8 cellular contexts compared by ENCODE assay signal in the genomic region with DNA sequence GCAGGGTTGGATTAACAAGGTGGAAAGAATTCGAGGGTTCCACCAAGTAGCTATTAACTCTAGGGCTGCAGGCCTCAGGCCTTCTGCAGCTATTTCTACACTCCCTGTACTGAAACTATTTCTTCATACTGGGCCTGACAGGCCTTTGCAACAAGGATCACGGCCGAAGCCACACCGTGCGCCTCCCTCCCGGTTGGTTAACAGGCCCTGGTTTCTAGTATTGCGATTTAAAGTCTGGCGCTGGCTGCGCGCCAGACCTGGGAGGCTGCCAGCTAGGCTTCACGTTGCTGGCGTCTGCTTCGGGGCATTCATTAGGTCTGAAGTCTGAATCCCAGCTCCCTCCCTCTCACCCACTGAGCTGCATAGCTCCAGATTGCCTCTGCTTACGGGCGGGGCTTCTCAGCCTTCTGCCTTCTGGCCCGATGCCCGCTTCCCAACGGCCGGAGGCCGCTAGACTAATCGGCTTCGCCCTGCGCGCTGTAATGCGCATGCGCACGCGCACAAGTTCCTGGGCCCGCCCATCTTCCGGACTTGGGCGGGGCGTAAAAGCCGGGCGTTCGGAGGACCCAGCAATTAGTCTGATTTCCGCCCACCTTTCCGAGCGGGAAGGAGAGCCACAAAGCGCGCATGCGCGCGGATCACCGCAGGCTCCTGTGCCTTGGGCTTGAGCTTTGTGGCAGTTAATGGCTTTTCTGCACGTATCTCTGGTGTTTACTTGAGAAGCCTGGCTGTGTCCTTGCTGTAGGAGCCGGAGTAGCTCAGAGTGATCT. TPM values are rescaled to one million over a fixed set of nuclear protein-coding genes. Genes with fewer than 3 reads are reported as not detected.
DNase-seq lines count a peak whose midpoint lies in the region; ATAC-seq and TF ChIP-seq lines count a peak whose summit lies in the region.

No MANE protein-coding gene starts in this region.

- H3K27me3 ChIP-seq in WERI-Rb-1 (ENCODE audit: insufficient read depth, low read depth, severe bottlenecking) (no peaks in the 10 kb centered on the region), mammary epithelial cell (ENCODE audit: insufficient read depth, low read length) (no peaks in the 10 kb centered on the region), iPS-20b (ENCODE audit: insufficient read depth, low read length) (peaks cover 10% of the 10 kb centered on the region)

- H3K27ac ChIP-seq in WERI-Rb-1 (peak overlapping the region; percentile 96), mammary epithelial cell (ENCODE audit: insufficient read depth, low read depth, low read length) (peak overlapping the region; percentile 91), iPS-20b (ENCODE audit: low read length) (peak overlapping the region; percentile 84), skin epidermis (peak overlapping the region; percentile 87 to 100 (median 98))

- H3K4me1 ChIP-seq in mammary epithelial cell (ENCODE audit: insufficient read depth, low read length) (peaks cover 36% of the 10 kb centered on the region), iPS-20b (ENCODE audit: insufficient read depth, low read length) (peaks cover 6% of the 10 kb centered on the region; the same call in 1 of the 2 replicates)

- DNase-seq in ACHN (peak; percentile 97), NCI-H2196 treated with DMSO at 0.1 percent for 48 hours (lab: John Stamatoyannopoulos, UW; ENCODE audit: unreplicated experiment) (peak; percentile 98), WERI-Rb-1 (peak; percentile 98), mammary epithelial cell (peak; percentile 96)

- in situ Hi-C loops in ACHN (cut with HindIII; ENCODE audit: low pct_ligation_motif_present, low pct_unique_long_range_greater_than_20kb, low sequenced_read_pairs) (no loop called here), mammary epithelial cell (cut with MboI; ENCODE audit: low sequenced_read_pairs in 2 of 2) (no loop called here)

- H3K9ac ChIP-seq in mammary epithelial cell (ENCODE audit: insufficient read depth, low read length) (peak overlapping the region; percentile 97), iPS-20b (ENCODE audit: low read depth, low read length) (peak overlapping the region; percentile 97)

- H3K9me3 ChIP-seq in WERI-Rb-1 (ENCODE audit: severe bottlenecking) (no peaks in the 10 kb centered on the region), mammary epithelial cell (replicated peaks; ENCODE audit: insufficient read depth, low read length) (no peaks in the 10 kb centered on the region), iPS-20b (ENCODE audit: insufficient read depth, low read depth, low read length) (no peaks in the 10 kb centered on the region)

- intact Hi-C loops in mammary epithelial cell (cut with micrococcal nuclease): loop anchor here (1.0 to 5.0 kb wide), 4 partner anchors 39 to 151 kb away; a partner anchor contains a TSS

- H2AFZ ChIP-seq in mammary epithelial cell (ENCODE audit: low read depth, low read length): no peak overlapping the region

- TF ChIP-seq CTCF in WERI-Rb-1 (IDR thresholded peaks at IDR 0.05; ENCODE audit: low read depth, low read length) (no peak), mammary epithelial cell (conservative IDR thresholded peaks at IDR 0.05 in 1 of 2, IDR thresholded peaks at IDR 0.05 in 1 of 2; ENCODE audit: extremely low read depth in 1 of 2, insufficient read depth in 1 of 2, low read depth in 1 of 2, low read length in 2 of 2) (no peak)

- H3K79me2 ChIP-seq in mammary epithelial cell (ENCODE audit: insufficient read depth, low read length): peaks cover 69% of the 10 kb centered on the region

- ATAC-seq in GM18873 (IDR thresholded peaks at IDR 0.05; ENCODE audit: low FRiP score, unreplicated experiment) (peak; percentile 47), HG03135 (IDR thresholded peaks at IDR 0.05; ENCODE audit: unreplicated experiment) (peak; percentile 62)

- CTCF ChIA-PET in mammary epithelial cell (lab: Charles Lee; ENCODE audit: low non-redundant PET): no interaction called here

- H3K4me3 ChIP-seq in WERI-Rb-1 (ENCODE audit: low read depth, low read length) (peak overlapping the region; percentile 97), mammary epithelial cell (replicated peaks in 1 of 3; ENCODE audit: insufficient read depth in 1 of 3, low read depth in 2 of 3, low read length in 3 of 3) (peak overlapping the region; percentile 85 to 99 (median 90)), iPS-20b (ENCODE audit: low read length) (peak overlapping the region; percentile 94), skin epidermis (peak overlapping the region; percentile 57 to 92 (median 78))

- peaks cover 47% of the 10 kb centered on the region for H3K36me3 ChIP-seq in WERI-Rb-1
- peaks cover 39% of the 10 kb centered on the region for H3K36me3 ChIP-seq in mammary epithelial cell (ENCODE audit: insufficient read depth, low read length)
- peaks cover 42% of the 10 kb centered on the region for H3K36me3 ChIP-seq in iPS-20b (ENCODE audit: insufficient read depth, low read depth, low read length)

- peaks cover 17% of the 10 kb centered on the region for H4K20me1 ChIP-seq in mammary epithelial cell (ENCODE audit: insufficient read depth, low read length)

- BruUV-seq in mammary epithelial cell (replicated peaks; lab: Mats Ljungman, UMichigan): TSS peak; percentile 42

- dilution Hi-C loops in mammary epithelial cell (cut with HindIII; ENCODE audit: low sequenced_read_pairs): no loop called here

- WGBS in mammary epithelial cell (ENCODE audit: low coverage, missing lambda C conversion rate): 2% methylated on average over 16 of the region's 46 CpGs

- H3K4me2 ChIP-seq in mammary epithelial cell (ENCODE audit: insufficient read depth, low read depth, low read length): peak overlapping the region; percentile 76

RNA-seq across cellular contexts. Expression of a gene that starts 1.6 kb away (rescaled TPM):
- 1,000 to 10,000 TPM in 1 of 2 donors, 100 to 1,000 TPM in 1; 834 to 2,207 TPM for total RNA-seq in mammary epithelial cell
- 3,265 TPM for polyA plus RNA-seq in mammary epithelial cell
- polyA minus RNA-seq in mammary epithelial cell: 3,563 TPM

RNA-seq across cellular contexts. Expression of a gene that starts 16.2 kb away (rescaled TPM):
- total RNA-seq in mammary epithelial cell: under 1 TPM in 1 of 2 donors, not detected in 1; 0.33 TPM
- polyA plus RNA-seq in mammary epithelial cell: 0.02 TPM
- not detected for polyA minus RNA-seq in mammary epithelial cell

RNA-seq across cellular contexts. Expression of a gene that starts 59.7 kb away (rescaled TPM):
- not detected for total RNA-seq in mammary epithelial cell
- polyA plus RNA-seq in mammary epithelial cell: not detected
- polyA minus RNA-seq in mammary epithelial cell: not detected

Comparison
In these comparisons a context has a peak if more than half of its experiments do, and no peak if none do; other contexts are left out.
1. Peak in every context shown above with its lines: DNase-seq, ATAC-seq, H3K4me3 ChIP-seq and H3K27ac ChIP-seq.